In the genomic region with DNA sequence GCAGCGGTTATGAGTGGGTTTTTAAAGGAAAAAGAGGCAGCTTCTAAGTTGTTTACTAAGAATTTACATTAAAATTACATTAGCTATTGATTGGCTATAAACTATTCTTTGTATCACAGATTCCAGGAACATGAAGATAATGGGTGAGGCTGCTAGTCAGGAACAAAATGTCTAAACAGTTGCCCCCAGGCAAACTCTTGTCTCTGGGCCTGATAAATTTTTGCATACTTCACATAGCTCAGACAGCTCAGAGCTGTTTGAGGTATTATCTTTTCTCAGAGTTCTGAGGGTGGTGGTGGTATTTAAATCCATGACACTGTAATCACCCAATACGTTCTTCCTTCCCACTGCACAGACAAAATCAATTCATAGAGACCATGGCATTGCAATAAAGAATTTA, we compare ENCODE assay signal across 1 cellular context.
TF ChIP-seq lines count a peak whose summit lies in the region.

No MANE protein-coding gene starts in this region.

TF ChIP-seq in GM12878, 131 proteins besides CTCF, POLR2A, EP300 and RAD21:
- TF ChIP-seq WRNIP1 (IDR thresholded peaks at IDR 0.05; ENCODE audit: borderline replicate concordance, low read depth, low read length) (no peak), NFXL1 (IDR thresholded peaks at IDR 0.05; ENCODE audit: borderline replicate concordance) (no peak), ZBTB40 (IDR thresholded peaks at IDR 0.05; ENCODE audit: borderline replicate concordance) (no peak), ETV6 (conservative IDR thresholded peaks at IDR 0.05 in 1 of 2, IDR thresholded peaks at IDR 0.05 in 1 of 2; ENCODE audit: borderline replicate concordance in 1 of 2, low read depth in 1 of 2) (no peak), ASH2L (IDR thresholded peaks at IDR 0.05; ENCODE audit: borderline replicate concordance, low read depth) (no peak), ZNF274 (IDR thresholded peaks at IDR 0.05; ENCODE audit: insufficient read depth, insufficient read length) (no peak)
